Comparison of ENCODE assay signal across 22 cellular contexts in the genomic region with DNA sequence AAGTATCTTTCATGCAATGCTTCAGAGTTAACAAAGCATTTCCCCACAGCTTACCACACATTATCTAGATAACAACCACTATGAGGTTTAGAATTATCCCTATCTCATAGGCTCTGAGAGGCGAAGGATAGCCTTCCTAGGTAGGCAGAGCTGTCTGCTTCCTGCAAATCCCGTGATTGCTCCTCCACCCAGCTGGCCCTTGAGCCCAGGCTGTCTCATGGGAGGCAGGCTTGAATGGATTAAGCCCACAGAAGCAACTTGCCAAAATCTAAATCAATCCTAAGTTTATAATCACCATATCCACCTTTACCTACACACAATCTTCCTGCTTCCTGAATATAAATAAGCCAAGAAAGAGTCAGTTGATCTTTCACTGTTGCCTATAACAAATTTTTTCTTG.
DNase-seq lines count a peak whose midpoint lies in the region; ATAC-seq lines count a peak whose summit lies in the region.
"Had no signal": no experiment of that assay in that cellular context is flagged by ENCODE, and none has a peak within 500 bp of the region (broad histone marks: within the 10 kb centered on the region; RNA-seq: fewer than 3 reads in every experiment).

No MANE protein-coding gene starts in this region.

- POLR2A ChIA-PET in T-cell (lab: Charles Lee): no interaction called here

- CTCF ChIA-PET in T-cell (lab: Charles Lee): no interaction called here

- H3K9me3 Mint-ChIP-seq in T-cell: peaks cover 0 to 11% (median 4%) of the 10 kb centered on the region in 3 donors
- H3K9me3 Mint-ChIP-seq: activated B cell treated with CpG ODN at 0.5 μM for 24 hours; dendritic cell treated with granulocyte-macrophage colony-stimulating factor and Interleukin-4, amounts not matched to agents 40 ng/mL and 50 ng/mL, for 4 days; T-helper 1 cell treated with Interleukin-12 subunit alpha and Interleukin-12 subunit beta and Interleukin-4 antibody, amounts not matched to agents 30 μg/mL and 1 μg/mL, for 36 hours had no signal

- no peak overlapping the region for H3K4me3 Mint-ChIP-seq in T-cell
- H3K4me3 Mint-ChIP-seq: activated B cell treated with CpG ODN at 0.5 μM for 24 hours; dendritic cell treated with granulocyte-macrophage colony-stimulating factor and Interleukin-4, amounts not matched to agents 40 ng/mL and 50 ng/mL, for 4 days; stimulated activated naive CD8-positive, alpha-beta T cell treated with anti-CD3 and anti-CD28 coated beads, Interleukin-15, Interleukin-2, amounts not matched to agents 100 ng/mL and 50 ng/mL, for 24 hours; T-helper 1 cell treated with Interleukin-12 subunit alpha and Interleukin-12 subunit beta and Interleukin-4 antibody, amounts not matched to agents 30 μg/mL and 1 μg/mL, for 36 hours had no signal

- H3K4me1 Mint-ChIP-seq in T-cell: peaks cover 19 to 22% (median 19%) of the 10 kb centered on the region in 3 donors

- in situ Hi-C loops in ACHN (cut with HindIII; ENCODE audit: low pct_ligation_motif_present, low pct_unique_long_range_greater_than_20kb, low sequenced_read_pairs): no loop called here

- no peaks in the 10 kb centered on the region for H3K27me3 Mint-ChIP-seq in T-cell
- H3K27me3 Mint-ChIP-seq: activated B cell treated with CpG ODN at 0.5 μM for 24 hours; dendritic cell treated with granulocyte-macrophage colony-stimulating factor and Interleukin-4, amounts not matched to agents 40 ng/mL and 50 ng/mL, for 4 days; stimulated activated naive CD8-positive, alpha-beta T cell treated with anti-CD3 and anti-CD28 coated beads, Interleukin-15, Interleukin-2, amounts not matched to agents 100 ng/mL and 50 ng/mL, for 24 hours had no signal

- H3K27ac Mint-ChIP-seq in T-cell: no peak overlapping the region
- H3K27ac Mint-ChIP-seq: activated B cell treated with CpG ODN at 0.5 μM for 24 hours; stimulated activated naive CD8-positive, alpha-beta T cell treated with anti-CD3 and anti-CD28 coated beads, Interleukin-15, Interleukin-2, amounts not matched to agents 100 ng/mL and 50 ng/mL, for 24 hours; T-helper 1 cell treated with Interleukin-12 subunit alpha and Interleukin-12 subunit beta and Interleukin-4 antibody, amounts not matched to agents 30 μg/mL and 1 μg/mL, for 36 hours had no signal

- peak; percentile 47 for DNase-seq in NOMO-1 treated with DMSO at 0.1 percent for 48 hours (lab: John Stamatoyannopoulos, UW; ENCODE audit: unreplicated experiment)
- no peak for DNase-seq in NOMO-1 treated with dmso at 0.1 percent for 144 hours (lab: John Stamatoyannopoulos, UW; ENCODE audit: unreplicated experiment)
- DNase-seq in NCI-H524 treated with DMSO at 0.1 percent for 48 hours (lab: John Stamatoyannopoulos, UW): peak; percentile 17
- peak; percentile 31 for DNase-seq in amniotic epithelial cell (ENCODE audit: low read depth)
- no peak for DNase-seq in ureter (ENCODE audit: low spot score)
- DNase-seq in ACHN: no peak
- DNase-seq in GM19238 (ENCODE audit: insufficient read length, low spot score): no peak
- DNase-seq in T-cell: no peak
- DNase-seq: activated B cell treated with CpG ODN at 0.5 μM for 24 hours; activated CD4-positive, alpha-beta T cell treated with anti-CD3 and anti-CD28 coated beads, Interleukin-2, amount 50 U/mL, for 4 hours; head of caudate nucleus; mammary epithelial cell; NCI-H1417; NCI-H2171; NCI-H526; PC-3; SHP77 treated with DMSO at 0.1 percent for 48 hours; stimulated activated CD4-positive, alpha-beta T cell treated with anti-CD3 and anti-CD28 coated beads, Interleukin-4, amount 100 ng/mL, for 4 hours had no signal

- peaks cover 47% of the 10 kb centered on the region for H3K36me3 Mint-ChIP-seq in T-cell

- ATAC-seq in T-cell (replicated peaks in 1 of 4): no peak
- ATAC-seq: A549, PC-3 had no signal

Comparison
In these comparisons a context has a peak if more than half of its experiments do, and no peak if none do; other contexts are left out.
1. DNase-seq: peak in NOMO-1 treated with DMSO at 0.1 percent for 48 hours (single experiment), NCI-H524 treated with DMSO at 0.1 percent for 48 hours (single experiment) and amniotic epithelial cell (single experiment); none in NOMO-1 treated with dmso at 0.1 percent for 144 hours (single experiment), ureter (single experiment), ACHN (single experiment), GM19238 (single experiment) and T-cell (0 of 34).